Comparison of ENCODE assay signal across 27 cellular contexts in the genomic region with DNA sequence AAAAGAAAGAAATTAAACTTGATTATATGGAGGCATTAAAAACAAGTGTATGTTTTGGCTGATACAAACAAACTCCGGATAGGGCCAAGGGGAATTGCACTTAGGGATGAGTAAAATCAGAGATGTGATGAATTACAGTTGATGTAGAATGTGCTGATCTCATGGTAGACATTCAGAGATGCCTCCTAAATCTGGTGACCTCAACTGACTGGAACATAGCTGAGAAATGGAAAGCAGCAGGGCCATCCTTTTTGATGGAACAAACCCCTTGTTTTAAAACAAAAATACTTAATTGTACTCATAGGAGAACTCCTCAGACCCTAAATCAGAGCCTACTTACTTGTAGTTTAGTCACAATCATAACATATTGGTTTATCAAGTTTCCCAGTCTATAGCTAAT.
"Had no signal": no experiment of that assay in that cellular context is flagged by ENCODE, and none has a peak within 500 bp of the region (broad histone marks: within the 10 kb centered on the region; RNA-seq: fewer than 3 reads in every experiment).

No MANE protein-coding gene starts in this region.

- H3K9me3 ChIP-seq: colonic mucosa, gastrocnemius medialis, mucosa of descending colon, psoas muscle, sigmoid colon, thoracic aorta, tibial nerve, upper lobe of left lung had no signal

- H3K27me3 ChIP-seq: colonic mucosa, gastrocnemius medialis, neural progenitor cell, sigmoid colon, tibial nerve, upper lobe of left lung had no signal

- H3K4me3 ChIP-seq: colonic mucosa, gastrocnemius medialis, mucosa of descending colon, neural progenitor cell, psoas muscle, sigmoid colon, spleen, thoracic aorta, tibial nerve, upper lobe of left lung had no signal

- H3K4me1 ChIP-seq: colonic mucosa, neural progenitor cell, sigmoid colon, spleen, upper lobe of left lung had no signal

- H3K27ac Mint-ChIP-seq: dendritic cell treated with granulocyte-macrophage colony-stimulating factor and Interleukin-4, amounts not matched to agents 40 ng/mL and 50 ng/mL, for 4 days; endodermal cell; natural killer cell treated with Interleukin-12 subunit alpha and Interleukin-12 subunit beta and Interleukin-15 and Interleukin-18, amount 100 ng/mL, for 72 hours; neural progenitor cell; stimulated activated memory B cell treated with anti-CD40 and anti-IgM and Interleukin-4, amounts not matched to agents 10 μg/mL and 1 μg/mL and 100 μg/mL, for 72 hours had no signal

- H3K4me3 Mint-ChIP-seq: dendritic cell treated with granulocyte-macrophage colony-stimulating factor and Interleukin-4, amounts not matched to agents 40 ng/mL and 50 ng/mL, for 4 days; endodermal cell; mesothelial cell of epicardium; naive B cell; natural killer cell treated with Interleukin-12 subunit alpha and Interleukin-12 subunit beta and Interleukin-15 and Interleukin-18, amount 100 ng/mL, for 72 hours; neural progenitor cell; stimulated activated memory B cell treated with anti-CD40 and anti-IgM and Interleukin-4, amounts not matched to agents 10 μg/mL and 1 μg/mL and 100 μg/mL, for 72 hours had no signal

- DNase-seq: colonic mucosa; effector CD8-positive, alpha-beta T cell; endodermal cell; gastrocnemius medialis; head of caudate nucleus; kidney; mesenchymal stem cell; mucosa of descending colon; naive B cell; posterior cingulate gyrus; psoas muscle; right cardiac atrium; sigmoid colon; spleen; stimulated activated CD4-positive, alpha-beta T cell treated with anti-CD3 and anti-CD28 coated beads, Interleukin-4, amount 100 ng/mL, for 4 hours; stimulated activated naive CD8-positive, alpha-beta T cell treated with anti-CD3 and anti-CD28 coated beads, Interleukin-15, Interleukin-2, amounts not matched to agents 100 U/mL and 50 U/mL, for 24 hours; upper lobe of left lung had no signal

- H3K9ac ChIP-seq: neural progenitor cell had no signal

- ATAC-seq: esophagus mucosa; gastrocnemius medialis; left lobe of liver; mucosa of descending colon; natural killer cell treated with Interleukin-12 subunit alpha and Interleukin-12 subunit beta and Interleukin-15 and Interleukin-18, amount 100 ng/mL, for 72 hours; psoas muscle; right cardiac atrium; stimulated activated memory B cell treated with anti-CD40 and anti-IgM and Interleukin-4, amounts not matched to agents 10 μg/mL and 1 μg/mL and 100 μg/mL, for 72 hours; stimulated activated naive CD8-positive, alpha-beta T cell treated with anti-CD3 and anti-CD28 coated beads, Interleukin-15, Interleukin-2, amounts not matched to agents 100 U/mL and 50 U/mL, for 24 hours had no signal

- H3K36me3 Mint-ChIP-seq: mesothelial cell of epicardium; naive B cell; natural killer cell treated with Interleukin-12 subunit alpha and Interleukin-12 subunit beta and Interleukin-15 and Interleukin-18, amount 100 ng/mL, for 72 hours; neural progenitor cell; stimulated activated memory B cell treated with anti-CD40 and anti-IgM and Interleukin-4, amounts not matched to agents 10 μg/mL and 1 μg/mL and 100 μg/mL, for 72 hours had no signal

- H3K36me3 ChIP-seq: colonic mucosa, gastrocnemius medialis, neural progenitor cell, sigmoid colon, spleen, thoracic aorta, tibial nerve, upper lobe of left lung had no signal

- H3K4me1 Mint-ChIP-seq: naive B cell; neural progenitor cell; stimulated activated memory B cell treated with anti-CD40 and anti-IgM and Interleukin-4, amounts not matched to agents 10 μg/mL and 1 μg/mL and 100 μg/mL, for 72 hours had no signal

- H2AFZ ChIP-seq: neural progenitor cell had no signal

- H3K9me3 Mint-ChIP-seq: dendritic cell treated with granulocyte-macrophage colony-stimulating factor and Interleukin-4, amounts not matched to agents 40 ng/mL and 50 ng/mL, for 4 days; natural killer cell treated with Interleukin-12 subunit alpha and Interleukin-12 subunit beta and Interleukin-15 and Interleukin-18, amount 100 ng/mL, for 72 hours had no signal

- H3K4me2 ChIP-seq: neural progenitor cell had no signal

- H3K27ac ChIP-seq: colonic mucosa, epithelial cell of prostate, gastrocnemius medialis, neural progenitor cell, psoas muscle, sigmoid colon, spleen, thoracic aorta, tibial nerve, upper lobe of left lung had no signal
